8 cellular contexts compared by ENCODE assay signal in genomic region chr11:833114-833791, GRCh38. TPM values are rescaled to one million over a fixed set of nuclear protein-coding genes. Genes with fewer than 3 reads are reported as not detected.
A peak's percentile ranks its signal among the peaks of the same experiment; 100 is the strongest.
DNase-seq lines count a peak whose midpoint lies in the region; ATAC-seq and TF ChIP-seq lines count a peak whose summit lies in the region.

No MANE protein-coding gene starts in this region.

- no peak overlapping the region for H3K27ac ChIP-seq in HUES48 (ENCODE audit: low read depth, low read length)

- H3K4me3 Mint-ChIP-seq in progenitor cell of endocrine pancreas (ENCODE audit: low read depth), result peak overlapping the region; percentile 68

- intact Hi-C loops in Right ventricle myocardium superior (cut with DNase I), result no loop called here

- no peak for TF ChIP-seq CTCF in progenitor cell of endocrine pancreas (IDR thresholded peaks at IDR 0.05; ENCODE audit: unreplicated experiment)

- H3K36me3 Mint-ChIP-seq in progenitor cell of endocrine pancreas (ENCODE audit: insufficient read depth), result no peaks in the 10 kb centered on the region

- peak; percentile 71 for DNase-seq in DMS 273 (lab: John Stamatoyannopoulos, UW; ENCODE audit: unreplicated experiment)
- DNase-seq in DMS 273 treated with DMSO at 0.1 percent for 48 hours (lab: John Stamatoyannopoulos, UW), result no peak
- peak; percentile 26 for DNase-seq in activated gamma-delta T cell treated with Interleukin-2 at 50 U/mL for 16 hours
- peak; percentile 78 for DNase-seq in Right ventricle myocardium superior
- DNase-seq in progenitor cell of endocrine pancreas (ENCODE audit: low spot score, unreplicated experiment), result peak; percentile 44
- DNase-seq in stimulated activated naive CD4-positive, alpha-beta T cell (lab: John Stamatoyannopoulos, UW), result no peak
- DNase-seq in hippocampal formation (lab: John Stamatoyannopoulos, UW), result no peak

- H3K4me1 ChIP-seq in HUES48 (ENCODE audit: control insufficient read depth, insufficient read depth, low read length), result peaks cover 43% of the 10 kb centered on the region

- peaks cover 28% of the 10 kb centered on the region for H3K27me3 Mint-ChIP-seq in progenitor cell of endocrine pancreas

- H3K36me3 ChIP-seq in HUES48 (ENCODE audit: control insufficient read depth, insufficient read depth, low read length), result peaks cover 19% of the 10 kb centered on the region

- peak overlapping the region; percentile 58 for H3K9ac ChIP-seq in HUES48 (ENCODE audit: low read depth, low read length)

- H3K4me1 Mint-ChIP-seq in progenitor cell of endocrine pancreas (ENCODE audit: low read depth), result peaks cover 6% of the 10 kb centered on the region

- peaks cover 40% of the 10 kb centered on the region for H3K27me3 ChIP-seq in HUES48 (ENCODE audit: control insufficient read depth, insufficient read depth, low read length)

- ATAC-seq in Right ventricle myocardium superior (ENCODE audit: poor library complexity), result peak; percentile 11

- no peaks in the 10 kb centered on the region for H3K9me3 ChIP-seq in HUES48 (ENCODE audit: control insufficient read depth, insufficient read depth, low read length)

- H3K27ac Mint-ChIP-seq in progenitor cell of endocrine pancreas, result no peak overlapping the region

- H3K9me3 Mint-ChIP-seq in progenitor cell of endocrine pancreas (ENCODE audit: low read depth), result no peaks in the 10 kb centered on the region

- peak overlapping the region; percentile 74 for H3K4me3 ChIP-seq in HUES48 (ENCODE audit: low read depth, low read length)

RNA-seq across cellular contexts. Expression of gene CD151, which starts 0.5 kb away (rescaled TPM):
- total RNA-seq in Right ventricle myocardium superior (405 TPM), progenitor cell of endocrine pancreas (154 and 160 TPM in 2 replicates)

RNA-seq across cellular contexts. Expression of gene CRACR2B, which starts 5.5 kb away (rescaled TPM):
- total RNA-seq in Right ventricle myocardium superior (18.9 TPM), progenitor cell of endocrine pancreas (50.9 and 52.9 TPM in 2 replicates)

RNA-seq across cellular contexts. Expression of gene POLR2L, which starts 9.1 kb away (rescaled TPM):
- 267 TPM for total RNA-seq in Right ventricle myocardium superior
- total RNA-seq in progenitor cell of endocrine pancreas, result 89.6 and 97.9 TPM in 2 replicates

RNA-seq across cellular contexts. Expression of gene TSPAN4, which starts 9.4 kb away (rescaled TPM):
- 40.5 TPM for total RNA-seq in Right ventricle myocardium superior
- total RNA-seq in progenitor cell of endocrine pancreas, result 24.9 and 27.7 TPM in 2 replicates

RNA-seq across cellular contexts. Expression of gene PNPLA2, which starts 14.5 kb away (rescaled TPM):
- total RNA-seq in Right ventricle myocardium superior (346 TPM), progenitor cell of endocrine pancreas (47.3 and 51.1 TPM in 2 replicates)

Comparison
In these comparisons a context has a peak if more than half of its experiments do, and no peak if none do; other contexts are left out.
1. DNase-seq: peak in DMS 273 (single experiment), activated gamma-delta T cell treated with Interleukin-2 at 50 U/mL for 16 hours (single experiment), Right ventricle myocardium superior (single experiment) and progenitor cell of endocrine pancreas (single experiment); none in DMS 273 treated with DMSO at 0.1 percent for 48 hours (single experiment), stimulated activated naive CD4-positive, alpha-beta T cell (0 of 6) and hippocampal formation (0 of 2).